8 cellular contexts compared by ENCODE assay signal in the genomic region with DNA sequence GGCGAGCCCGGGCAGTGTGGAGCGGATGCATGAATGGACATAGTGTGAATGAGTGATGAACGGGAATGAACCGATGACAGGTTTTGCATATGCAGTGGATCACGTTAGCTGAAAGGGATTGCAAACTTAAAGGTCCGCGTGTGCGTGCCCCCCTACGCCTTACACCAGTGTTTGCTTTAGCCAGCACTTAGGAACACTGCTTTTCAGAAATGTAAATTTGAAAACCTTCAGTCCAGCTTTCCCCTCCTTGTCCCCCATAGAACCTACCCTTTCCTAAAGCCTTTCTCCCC. TPM values are rescaled to one million over a fixed set of nuclear protein-coding genes. Genes with fewer than 3 reads are reported as not detected.
A peak's percentile ranks its signal among the peaks of the same experiment; 100 is the strongest.
DNase-seq lines count a peak whose midpoint lies in the region; ATAC-seq and TF ChIP-seq lines count a peak whose summit lies in the region.

No MANE protein-coding gene starts in this region.

- no peaks in the 10 kb centered on the region for H3K27me3 Mint-ChIP-seq in CD8-positive, alpha-beta T cell (ENCODE audit: low read depth)

- H3K27me3 ChIP-seq in CD8-positive, alpha-beta T cell (ENCODE audit: insufficient read depth, low read length) = no peaks in the 10 kb centered on the region
- H3K27me3 ChIP-seq in kidney epithelial cell (ENCODE audit: control insufficient read depth, insufficient read depth, low read length) (no peaks in the 10 kb centered on the region), tibial artery (no peaks in the 10 kb centered on the region)

- no peak for TF ChIP-seq CTCF in CD8-positive, alpha-beta T cell (IDR thresholded peaks at IDR 0.05)
- no peak for TF ChIP-seq CTCF in HFF-Myc (IDR thresholded peaks at IDR 0.05; ENCODE audit: low read depth, low read length, missing control alignments)
- no peak for TF ChIP-seq CTCF in kidney epithelial cell (IDR thresholded peaks at IDR 0.05; ENCODE audit: insufficient read depth, low read length, poor library complexity, severe bottlenecking)
- no peak for TF ChIP-seq CTCF in tibial artery (IDR thresholded peaks at IDR 0.05)

- ATAC-seq in CD8-positive, alpha-beta T cell = no peak
- ATAC-seq in activated naive CD4-positive, alpha-beta T cell treated with anti-CD3 and anti-CD28 coated beads, Interleukin-2, amount 50 U/mL, for 72 hours = no peak
- no peak for ATAC-seq in GM21825 (IDR thresholded peaks at IDR 0.05; ENCODE audit: unreplicated experiment)

- H3K9me3 ChIP-seq in CD8-positive, alpha-beta T cell (ENCODE audit: low read length) = no peaks in the 10 kb centered on the region
- H3K9me3 ChIP-seq in tibial artery = no peaks in the 10 kb centered on the region

- intact Hi-C loops in CD8-positive, alpha-beta T cell (cut with DNase I, micrococcal nuclease) = loop anchor here (1.0 to 5.0 kb wide), 8 partner anchors 35 to 1900 kb away; partner anchors contain the start of genes CEP78 (in 2 of the 2), GNAQ (in 1 of the 2), TLE4 (in 1 of the 2) and VPS13A (in 1 of the 2)
- intact Hi-C loops in tibial artery (cut with DNase I; ENCODE audit: low total_unique reads) = no loop called here

- H3K4me1 Mint-ChIP-seq in CD8-positive, alpha-beta T cell (ENCODE audit: low read depth) = peaks cover 27% of the 10 kb centered on the region

- no peaks in the 10 kb centered on the region for H3K9me3 Mint-ChIP-seq in CD8-positive, alpha-beta T cell
- no peaks in the 10 kb centered on the region for H3K9me3 Mint-ChIP-seq in activated naive CD4-positive, alpha-beta T cell treated with anti-CD3 and anti-CD28 coated beads, Interleukin-2, amount 50 U/mL, for 72 hours

- POLR2A ChIA-PET in CD8-positive, alpha-beta T cell (lab: Charles Lee) = interaction anchor here (1.0 to 1.8 kb wide), 7 partner anchors 12 to 1274 kb away, joined by 3 to 10 read pairs (median 4); partner anchors contain the start of genes CEP78, TLE4 and VPS13A

- no peaks in the 10 kb centered on the region for H3K36me3 ChIP-seq in CD8-positive, alpha-beta T cell (ENCODE audit: insufficient read depth, low read length)
- H3K36me3 ChIP-seq in kidney epithelial cell (ENCODE audit: control insufficient read depth, insufficient read depth, low read length) (no peaks in the 10 kb centered on the region), tibial artery (no peaks in the 10 kb centered on the region)

- peak overlapping the region; percentile 99 for H3K4me3 ChIP-seq in CD8-positive, alpha-beta T cell (ENCODE audit: low read depth, low read length)
- H3K4me3 ChIP-seq in HFF-Myc (replicated peaks; ENCODE audit: low read depth, low read length) (peak overlapping the region; percentile 87), kidney epithelial cell (ENCODE audit: low read depth, low read length) (peak overlapping the region; percentile 76), tibial artery (peak overlapping the region; percentile 57 to 69)

- DNase-seq in CD8-positive, alpha-beta T cell = no peak
- DNase-seq in HFF-Myc (ENCODE audit: extremely low read depth, low read depth) = no peak
- DNase-seq in activated naive CD4-positive, alpha-beta T cell treated with anti-CD3 and anti-CD28 coated beads, Interleukin-2, amount 50 U/mL, for 72 hours (ENCODE audit: low spot score in 2 of 2) = no peak
- no peak for DNase-seq in kidney epithelial cell (ENCODE audit: low read depth)
- no peak for DNase-seq in tibial artery
- DNase-seq in NCI-H82 (lab: John Stamatoyannopoulos, UW) = no peak
- no peak for DNase-seq in OCI-M1 (lab: John Stamatoyannopoulos, UW)

- H3K27ac Mint-ChIP-seq in CD8-positive, alpha-beta T cell = peak overlapping the region; percentile 72
- peak overlapping the region; percentile 92 to 94 for H3K27ac Mint-ChIP-seq in activated naive CD4-positive, alpha-beta T cell treated with anti-CD3 and anti-CD28 coated beads, Interleukin-2, amount 50 U/mL, for 72 hours

- H3K4me3 Mint-ChIP-seq in CD8-positive, alpha-beta T cell = peak overlapping the region; percentile 89

- CTCF ChIA-PET in CD8-positive, alpha-beta T cell (lab: Charles Lee) = interaction anchor here (0.6 to 1.6 kb wide), 4 partner anchors 12 to 72 kb away, joined by 3 to 4 read pairs (median 4); no protein-coding TSS in a partner anchor

- H3K36me3 Mint-ChIP-seq in CD8-positive, alpha-beta T cell = peaks cover 15% of the 10 kb centered on the region
- H3K36me3 Mint-ChIP-seq in activated naive CD4-positive, alpha-beta T cell treated with anti-CD3 and anti-CD28 coated beads, Interleukin-2, amount 50 U/mL, for 72 hours = peaks cover 22 to 36% of the 10 kb centered on the region in 2 donors

- peaks cover 19% of the 10 kb centered on the region for H3K4me1 ChIP-seq in CD8-positive, alpha-beta T cell (ENCODE audit: insufficient read depth, low read length)
- peaks cover 0 to 25% (median 15%) of the 10 kb centered on the region in 4 donors for H3K4me1 ChIP-seq in tibial artery

- H3K27ac ChIP-seq in CD8-positive, alpha-beta T cell (ENCODE audit: low read depth, low read length) = no peak overlapping the region
- H3K27ac ChIP-seq in tibial artery = no peak overlapping the region

RNA-seq across cellular contexts. Expression of gene PSAT1, which starts 0.7 kb away (rescaled TPM):
- total RNA-seq in CD8-positive, alpha-beta T cell = under 1 TPM; 0.53 to 0.98 TPM
- total RNA-seq in activated naive CD4-positive, alpha-beta T cell treated with anti-CD3 and anti-CD28 coated beads, Interleukin-2, amount 50 U/mL, for 72 hours = 10 to 100 TPM; 57.6 to 93.6 TPM
- total RNA-seq in kidney epithelial cell = 259 and 265 TPM in 2 replicates

Comparison
In these comparisons a context has a peak if more than half of its experiments do, and no peak if none do; other contexts are left out.
1. RNA of gene PSAT1, which starts 0.7 kb away (total RNA-seq): 259 to 265 TPM in kidney epithelial cell and 57.6 to 93.6 TPM in activated naive CD4-positive, alpha-beta T cell treated with anti-CD3 and anti-CD28 coated beads, Interleukin-2, amount 50 U/mL, for 72 hours; 0.53 to 0.98 TPM in CD8-positive, alpha-beta T cell; every median in the first group is over 10 times any median in the second.
2. Peak in every context shown above with its lines, with median percentiles within 50 percentile points of each other: H3K4me3 ChIP-seq.